20 cellular contexts compared by ENCODE assay signal in the genomic region with DNA sequence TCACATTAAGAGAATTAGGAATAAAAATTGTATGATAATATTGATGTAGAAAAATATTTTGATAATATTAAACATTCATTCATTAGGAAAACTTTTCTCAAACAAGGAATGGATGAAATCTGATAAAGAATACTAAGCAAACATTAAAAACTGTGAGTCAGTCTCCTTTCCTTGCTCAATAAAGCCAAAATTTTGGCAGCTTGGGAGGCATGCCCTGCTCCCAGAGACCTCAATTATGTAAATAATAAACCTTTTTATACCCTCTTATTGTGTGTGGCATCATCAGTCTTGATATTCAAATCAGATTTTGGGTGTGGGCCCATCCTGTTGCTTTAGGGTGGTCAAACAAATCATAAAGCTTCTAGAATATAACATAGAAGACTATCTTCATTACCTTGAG. TPM values are rescaled to one million over a fixed set of nuclear protein-coding genes. Genes with fewer than 3 reads are reported as not detected.
DNase-seq lines count a peak whose midpoint lies in the region; ATAC-seq and TF ChIP-seq lines count a peak whose summit lies in the region.
"Had no signal": no experiment of that assay in that cellular context is flagged by ENCODE, and none has a peak within 500 bp of the region (broad histone marks: within the 10 kb centered on the region; RNA-seq: fewer than 3 reads in every experiment).

No MANE protein-coding gene starts in this region.

- intact Hi-C loops in prostate gland (cut with DNase I) (no loop called here), Right ventricle myocardium inferior (cut with DNase I) (no loop called here)

- no peaks in the 10 kb centered on the region for H3K36me3 ChIP-seq in prostate gland

- no peak for ATAC-seq in Right ventricle myocardium inferior
- ATAC-seq: A549, HCT116 had no signal

- H3K27ac ChIP-seq in VCaP, result peak overlapping the region; percentile 50
- H3K27ac ChIP-seq in prostate gland, result no peak overlapping the region
- H3K27ac ChIP-seq: 22Rv1, A549 had no signal

- peak; percentile 7 for DNase-seq in NCI-H2196 (lab: John Stamatoyannopoulos, UW; ENCODE audit: unreplicated experiment)
- no peak for DNase-seq in NCI-H2196 treated with DMSO at 0.1 percent for 48 hours (lab: John Stamatoyannopoulos, UW; ENCODE audit: unreplicated experiment)
- peak; percentile 18 for DNase-seq in epithelial cell of esophagus (ENCODE audit: low read depth)
- DNase-seq in prostate gland (ENCODE audit: low spot score), result peak; percentile 16
- no peak for DNase-seq in DMS153 treated with DMSO at 0.1 percent for 48 hours (lab: John Stamatoyannopoulos, UW; ENCODE audit: unreplicated experiment)
- no peak for DNase-seq in SW 1271 (lab: John Stamatoyannopoulos, UW)
- DNase-seq in Right ventricle myocardium inferior (ENCODE audit: missing footprints), result no peak
- DNase-seq: AML-193; Caco-2; CD4-positive, alpha-beta T cell; DMS79; GDM1; GOT3; H7; HFFc6 had no signal

- no peaks in the 10 kb centered on the region for H3K27me3 ChIP-seq in prostate gland (replicated peaks; ENCODE audit: insufficient read depth)

- H3K9me3 ChIP-seq in prostate gland, result no peaks in the 10 kb centered on the region
- H3K9me3 ChIP-seq: A549, Caco-2 had no signal

- H3K4me3 ChIP-seq in epithelial cell of esophagus (ENCODE audit: low read length) (no peak overlapping the region), prostate gland (no peak overlapping the region)
- H3K4me3 ChIP-seq: A549 had no signal

- no peaks in the 10 kb centered on the region for H3K4me1 ChIP-seq in prostate gland (replicated peaks)
- H3K4me1 ChIP-seq: Caco-2 had no signal

- TF ChIP-seq CTCF in VCaP (conservative IDR thresholded peaks at IDR 0.05) (no peak), epithelial cell of esophagus (IDR thresholded peaks at IDR 0.05; ENCODE audit: insufficient read depth, low read depth, low read length, missing control alignments) (no peak), prostate gland (IDR thresholded peaks at IDR 0.05) (no peak)

- TF ChIP-seq POLR2A in prostate gland (IDR thresholded peaks at IDR 0.05), result no peak

RNA-seq across cellular contexts. Expression of gene CCL21, which starts 36.6 kb away (rescaled TPM):
- total RNA-seq in prostate gland (10 to 100 TPM in 1 of 2 donors, 1 to 10 TPM in 1; 7.2 to 24.5 TPM), Right ventricle myocardium inferior (12.4 TPM)
- total RNA-seq: Caco-2; CD4-positive, alpha-beta T cell; Daoy; H7; HFFc6 had no signal

RNA-seq across cellular contexts. Expression of gene CCL19, which starts 55.5 kb away (rescaled TPM):
- 1 to 10 TPM in 1 of 2 donors, not detected in 1; 1.8 TPM for total RNA-seq in prostate gland
- 1.1 TPM for total RNA-seq in Right ventricle myocardium inferior
- total RNA-seq: Caco-2; CD4-positive, alpha-beta T cell; Daoy; H7; HFFc6 had no signal

Comparison
In these comparisons a context has a peak if more than half of its experiments do, and no peak if none do; other contexts are left out.
1. DNase-seq: peak in NCI-H2196 (single experiment), epithelial cell of esophagus (single experiment) and prostate gland (single experiment); none in NCI-H2196 treated with DMSO at 0.1 percent for 48 hours (single experiment), DMS153 treated with DMSO at 0.1 percent for 48 hours (single experiment), SW 1271 (0 of 2) and Right ventricle myocardium inferior (single experiment).